21 cellular contexts compared by ENCODE assay signal in the genomic region with DNA sequence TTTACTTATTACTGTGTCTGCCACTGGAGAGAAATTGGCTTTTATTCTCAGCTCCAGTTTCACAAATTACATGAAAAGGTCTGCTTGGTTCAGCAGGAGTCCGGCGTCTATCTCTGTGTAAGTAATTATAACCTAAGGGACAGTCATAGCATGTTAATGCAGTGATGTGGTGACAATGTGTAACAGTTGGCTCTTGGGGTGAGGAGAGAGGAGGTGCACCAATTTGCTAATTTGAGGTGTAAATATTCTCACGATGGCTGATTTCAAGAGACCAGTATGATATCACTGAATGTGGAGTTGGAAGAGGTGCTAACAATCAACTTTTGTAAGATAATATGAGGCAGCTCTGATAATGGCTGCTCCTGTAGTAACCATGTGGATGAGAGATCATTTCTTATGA.
DNase-seq lines count a peak whose midpoint lies in the region; ATAC-seq, FAIRE-seq and TF ChIP-seq lines count a peak whose summit lies in the region.
"Had no signal": no experiment of that assay in that cellular context is flagged by ENCODE, and none has a peak within 500 bp of the region (broad histone marks: within the 10 kb centered on the region; RNA-seq: fewer than 3 reads in every experiment).

No MANE protein-coding gene starts in this region.

- H3K4me1 ChIP-seq in GM12878 (ENCODE audit: control insufficient read depth, insufficient read depth, low read length), result no peaks in the 10 kb centered on the region
- no peaks in the 10 kb centered on the region for H3K4me1 ChIP-seq in neural progenitor cell

- BruUV-seq in GM12878 (replicated peaks; lab: Mats Ljungman, UMichigan), result no TSS peak

- H3K27me3 ChIP-seq in GM12878 (replicated peaks in 1 of 2; ENCODE audit: control insufficient read depth in 2 of 2, insufficient read depth in 2 of 2, low read length in 1 of 2), result no peaks in the 10 kb centered on the region
- H3K27me3 ChIP-seq in neural progenitor cell, result no peaks in the 10 kb centered on the region

- H3K4me3 Mint-ChIP-seq in neural progenitor cell, result no peak overlapping the region
- H3K4me3 Mint-ChIP-seq: IgD-negative memory B cell had no signal

- no peaks in the 10 kb centered on the region for H3K4me1 Mint-ChIP-seq in neural progenitor cell
- H3K4me1 Mint-ChIP-seq: IgD-negative memory B cell had no signal

- H3K36me3 ChIP-seq in GM12878 (ENCODE audit: control insufficient read depth in 2 of 2, insufficient read depth in 2 of 2, low read length in 1 of 2) (no peaks in the 10 kb centered on the region), neural progenitor cell (no peaks in the 10 kb centered on the region)

- CTCF ChIA-PET in GM12878 (lab: Yijun Ruan, JAX), result interaction anchor here (1.0 to 1.7 kb wide), 2 partner anchors 10 to 11 kb away, joined by 3 to 5 read pairs; no protein-coding TSS in a partner anchor

- H3K27ac Mint-ChIP-seq in neural progenitor cell, result no peak overlapping the region
- H3K27ac Mint-ChIP-seq: IgD-negative memory B cell had no signal

- TF ChIP-seq RAD21 in GM12878 (IDR thresholded peaks at IDR 0.05; ENCODE audit: insufficient read depth, low read depth, low read length), result no peak

- no peak for FAIRE-seq in GM12878 (lab: Jason Lieb, UNC)
- FAIRE-seq: D721Med had no signal

- H4K20me1 ChIP-seq in GM12878 (ENCODE audit: control insufficient read depth, insufficient read depth), result no peaks in the 10 kb centered on the region
- no peaks in the 10 kb centered on the region for H4K20me1 ChIP-seq in neural progenitor cell (ENCODE audit: low read depth)

- in situ Hi-C loops in GM12878 (cut with MboI), result no loop called here

- ATAC-seq in GM12878, result peak; percentile 23; the same call in 2 of the 3 replicates
- no peak for ATAC-seq in Right ventricle myocardium inferior
- ATAC-seq: HCT116, Panc1 had no signal

- H2AFZ ChIP-seq in GM12878 (ENCODE audit: control insufficient read depth, low read depth, low read length) (no peak overlapping the region), neural progenitor cell (replicated peaks) (peak overlapping the region; percentile 7)

- H3K27ac ChIP-seq in GM12878 (ENCODE audit: control insufficient read depth, insufficient read depth) (no peak overlapping the region), neural progenitor cell (no peak overlapping the region)
- H3K27ac ChIP-seq: HL-60, RWPE1, SK-N-MC had no signal

- SMC1A ChIA-PET in GM12878 (lab: Charles Lee; ENCODE audit: uncharacterized antibody, unreplicated experiment), result interaction anchor here (0.9 to 2.6 kb wide), 2 partner anchors 9 to 182 kb away, joined by 3 to 11 read pairs; no protein-coding TSS in a partner anchor

- H3K79me2 ChIP-seq in GM12878 (ENCODE audit: control insufficient read depth, insufficient read depth, low read length) (no peaks in the 10 kb centered on the region), neural progenitor cell (ENCODE audit: low read depth) (no peaks in the 10 kb centered on the region)

- TF ChIP-seq POLR2A in GM12878 (IDR thresholded peaks at IDR 0.05; ENCODE audit: low read depth, low read length), result no peak

- no peaks in the 10 kb centered on the region for H3K36me3 Mint-ChIP-seq in neural progenitor cell

- TF ChIP-seq CTCF in GM12878 (IDR thresholded peaks at IDR 0.05 in 2 of 3, conservative IDR thresholded peaks at IDR 0.05 in 1 of 3; ENCODE audit: control insufficient read depth in 2 of 3, extremely low read depth in 1 of 3, insufficient read depth in 1 of 3, low read depth in 3 of 3, low read length in 3 of 3), result no peak
- no peak for TF ChIP-seq CTCF in neural progenitor cell (IDR thresholded peaks at IDR 0.05)

- H3F3A ChIP-seq in neural progenitor cell (ENCODE audit: low read depth), result no peaks in the 10 kb centered on the region

- DNase-seq in COR-L47 (lab: John Stamatoyannopoulos, UW) (peak; percentile 49), NCI-H2081 (lab: John Stamatoyannopoulos, UW) (peak; percentile 21 to 82), GM12878 (ENCODE audit: low read depth, low spot score) (no peak), neural progenitor cell (ENCODE audit: low spot score) (no peak), NCI-H2029 (lab: John Stamatoyannopoulos, UW) (no peak), iPS-NIHi11 (ENCODE audit: low spot score) (no peak), Right ventricle myocardium inferior (ENCODE audit: missing footprints) (no peak)
- DNase-seq: DMS53, NCI-H1048, NCI-H1694, NCI-H446, NCI-H524 treated with DMSO at 0.1 percent for 48 hours, NCI-H82, SIG-M5 had no signal

- TF ChIP-seq EP300 in GM12878 (IDR thresholded peaks at IDR 0.05; ENCODE audit: borderline replicate concordance in 1 of 2, control insufficient read depth in 1 of 2, low read depth in 2 of 2, low read length in 2 of 2), result no peak

- H3K4me3 ChIP-seq in GM12878 (no peak overlapping the region), neural progenitor cell (no peak overlapping the region)
- H3K4me3 ChIP-seq: SK-N-MC had no signal

- H3K27me3 Mint-ChIP-seq in neural progenitor cell (ENCODE audit: insufficient read depth, low read depth), result no peaks in the 10 kb centered on the region

- H3K9ac ChIP-seq in GM12878 (ENCODE audit: control insufficient read depth, insufficient read depth, low read length), result no peak overlapping the region
- no peak overlapping the region for H3K9ac ChIP-seq in neural progenitor cell

- WGBS in GM12878 (ENCODE audit: insufficient coverage, insufficient replicate concordance, low lambda C conversion rate, missing lambda C conversion rate), result 96% methylated on average over 3 of the region's 3 CpGs

- POLR2A ChIA-PET in GM12878 (lab: Charles Lee), result interaction anchor here (0.6 kb wide), 1 partner anchor 371 kb away, joined by 5 read pairs; no protein-coding TSS in a partner anchor

- no peaks in the 10 kb centered on the region for H3K9me3 ChIP-seq in GM12878 (replicated peaks; ENCODE audit: control insufficient read depth, insufficient read depth, low read length)
- no peaks in the 10 kb centered on the region for H3K9me3 ChIP-seq in neural progenitor cell (ENCODE audit: low read depth)

- H3K4me2 ChIP-seq in GM12878 (ENCODE audit: control insufficient read depth, insufficient read depth) (no peak overlapping the region), neural progenitor cell (no peak overlapping the region)

- RAD21 ChIA-PET in GM12878 (lab: Charles Lee; ENCODE audit: unreplicated experiment), result no interaction called here

- intact Hi-C loops in GM12878 (cut with micrococcal nuclease; ENCODE audit: unreplicated experiment), result no loop called here
- intact Hi-C loops in Right ventricle myocardium inferior (cut with DNase I), result no loop called here

- no peaks in the 10 kb centered on the region for H3K9me3 Mint-ChIP-seq in neural progenitor cell
- H3K9me3 Mint-ChIP-seq: IgD-negative memory B cell had no signal

TF ChIP-seq in GM12878, 131 proteins besides CTCF, POLR2A, EP300 and RAD21:
- peak; percentile 41; the same call in 1 of the 2 replicates for TF ChIP-seq MTA2 (IDR thresholded peaks at IDR 0.05; ENCODE audit: low read depth)
- TF ChIP-seq, protein P1, sequence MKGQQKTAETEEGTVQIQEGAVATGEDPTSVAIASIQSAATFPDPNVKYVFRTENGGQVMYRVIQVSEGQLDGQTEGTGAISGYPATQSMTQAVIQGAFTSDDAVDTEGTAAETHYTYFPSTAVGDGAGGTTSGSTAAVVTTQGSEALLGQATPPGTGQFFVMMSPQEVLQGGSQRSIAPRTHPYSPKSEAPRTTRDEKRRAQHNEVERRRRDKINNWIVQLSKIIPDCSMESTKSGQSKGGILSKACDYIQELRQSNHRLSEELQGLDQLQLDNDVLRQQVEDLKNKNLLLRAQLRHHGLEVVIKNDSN (IDR thresholded peaks at IDR 0.05; ENCODE audit: borderline replicate concordance, extremely low read length, insufficient read depth, low read depth, low read length), result no peak

Comparison
In these comparisons a context has a peak if more than half of its experiments do, and no peak if none do; other contexts are left out.
1. DNase-seq: peak in COR-L47 (single experiment) and NCI-H2081 (2 of 2); none in GM12878 (single experiment), neural progenitor cell (single experiment), NCI-H2029 (single experiment), iPS-NIHi11 (single experiment) and Right ventricle myocardium inferior (single experiment).